Comparison of ENCODE assay signal across 8 cellular contexts in genomic region chr14:34713681-34714319, GRCh38. TPM values are rescaled to one million over a fixed set of nuclear protein-coding genes. Genes with fewer than 3 reads are reported as not detected.
DNase-seq lines count a peak whose midpoint lies in the region; ATAC-seq and TF ChIP-seq lines count a peak whose summit lies in the region.

No MANE protein-coding gene starts in this region.

- H3K9me3 ChIP-seq in adrenal gland (replicated peaks in 1 of 3) (no peaks in the 10 kb centered on the region), right cardiac atrium (ENCODE audit: control insufficient read depth, low read length) (no peaks in the 10 kb centered on the region)

- TF ChIP-seq CTCF in GM10266 (IDR thresholded peaks at IDR 0.05; ENCODE audit: control insufficient read depth, insufficient read depth, low read depth, missing control alignments) (no peak), adrenal gland (IDR thresholded peaks at IDR 0.05) (no peak)

- peak overlapping the region in 3 of 4 donors; percentile 32 to 85 (median 74) for H3K4me3 ChIP-seq in adrenal gland
- peak overlapping the region; percentile 96 for H3K4me3 ChIP-seq in right cardiac atrium (ENCODE audit: low read length)

- peak overlapping the region; percentile 45 to 98 (median 95) for H3K27ac ChIP-seq in adrenal gland
- peak overlapping the region; percentile 94 for H3K27ac ChIP-seq in right cardiac atrium (ENCODE audit: low read length)

- H3K27me3 ChIP-seq in adrenal gland (no peaks in the 10 kb centered on the region), right cardiac atrium (ENCODE audit: control insufficient read depth, insufficient read depth) (no peaks in the 10 kb centered on the region)

- peak; percentile 43 for DNase-seq in GM10266 (ENCODE audit: extremely low spot score)
- peak; percentile 13 for DNase-seq in HEK293T (ENCODE audit: extremely low spot score)
- DNase-seq in NOMO-1 (lab: John Stamatoyannopoulos, UW; ENCODE audit: unreplicated experiment in 2 of 2) = peak; percentile 48 to 49
- peak in 6 of 7 donors; percentile 21 to 55 (median 34) for DNase-seq in adrenal gland
- DNase-seq in right cardiac atrium = peak in 2 of 3 donors; percentile 27 to 61
- peak; percentile 8 for DNase-seq in pulmonary artery endothelial cell (ENCODE audit: low read depth, low spot score)
- DNase-seq in mesenteric fat pad (ENCODE audit: low spot score) = no peak

- peak in 1 of 2 donors; percentile 67 for TF ChIP-seq POLR2A in adrenal gland (IDR thresholded peaks at IDR 0.05)

- intact Hi-C loops in adrenal gland (cut with DNase I) (no loop called here), right cardiac atrium (cut with DNase I) (no loop called here)

- POLR2A ChIA-PET in HEK293T (lab: Yijun Ruan, JAX) = interaction anchor here (0.5 to 2.2 kb wide), 8 partner anchors 9 to 54 kb away, joined by 3 to 18 read pairs (median 3); no protein-coding TSS in a partner anchor

- H3K4me1 ChIP-seq in adrenal gland (replicated peaks in 1 of 2) = peaks cover 40 to 48% of the 10 kb centered on the region in 2 donors
- H3K4me1 ChIP-seq in right cardiac atrium (ENCODE audit: control insufficient read depth, insufficient read depth, low read length) = no peaks in the 10 kb centered on the region

- CTCF ChIA-PET in HEK293T (lab: Yijun Ruan, JAX) = interaction anchor here (0.8 to 1.2 kb wide), 2 partner anchors 9 to 16 kb away, joined by 4 to 6 read pairs; no protein-coding TSS in a partner anchor

- ATAC-seq in right cardiac atrium (peak; percentile 44 to 62), HG03565 (IDR thresholded peaks at IDR 0.05; ENCODE audit: unreplicated experiment) (no peak)

- H3K36me3 ChIP-seq in adrenal gland (replicated peaks in 1 of 2) = peaks cover 0 to 9% of the 10 kb centered on the region in 2 donors

- WGBS in adrenal gland, 4 donors = 1 to 3% (median 1%) methylated on average over 18 to 33 of the region's 33 CpGs
- under 1% methylated on average over 33 of the region's 33 CpGs for WGBS in right cardiac atrium

TF ChIP-seq in HEK293T, 16 proteins besides CTCF, POLR2A, EP300 and RAD21:
- TF ChIP-seq L3MBTL2 (conservative IDR thresholded peaks at IDR 0.05) (no peak), ELF4 (IDR thresholded peaks at IDR 0.05) (no peak), NFRKB (IDR thresholded peaks at IDR 0.05) (no peak), TARDBP (IDR thresholded peaks at IDR 0.05) (no peak), PKNOX1 (IDR thresholded peaks at IDR 0.05) (no peak), ARNT (IDR thresholded peaks at IDR 0.05) (no peak), BHLHE40 (IDR thresholded peaks at IDR 0.05; ENCODE audit: borderline replicate concordance) (no peak), SUZ12 (IDR thresholded peaks at IDR 0.05) (no peak), LEF1 (IDR thresholded peaks at IDR 0.05; ENCODE audit: borderline replicate concordance) (no peak), FOXA1 (IDR thresholded peaks at IDR 0.05) (no peak), FOXM1 (IDR thresholded peaks at IDR 0.05; ENCODE audit: borderline replicate concordance) (no peak), HDGF (IDR thresholded peaks at IDR 0.05; ENCODE audit: borderline replicate concordance) (no peak), CTBP1 (IDR thresholded peaks at IDR 0.05; ENCODE audit: borderline replicate concordance) (no peak), SP1 (IDR thresholded peaks at IDR 0.05) (no peak), FOXK2 (IDR thresholded peaks at IDR 0.05) (no peak), ZNF384 (IDR thresholded peaks at IDR 0.05) (no peak)

RNA-seq across cellular contexts. Expression of gene CFL2, which starts 0.6 kb away (rescaled TPM):
- 100 to 1,000 TPM in 7 of 8 donors, 10 to 100 TPM in 1; 98.4 to 219 (median 134) TPM for total RNA-seq in adrenal gland
- 100 to 1,000 TPM in 1 of 3 donors, 10 to 100 TPM in 2; 42.8 to 228 (median 63.6) TPM for polyA plus RNA-seq in adrenal gland
- total RNA-seq in right cardiac atrium = 100 to 1,000 TPM; 313 to 329 (median 320) TPM
- 326 TPM for polyA plus RNA-seq in right cardiac atrium
- total RNA-seq in pulmonary artery endothelial cell = 61.1 and 82.7 TPM in 2 replicates
- 78.8 TPM for total RNA-seq in mesenteric fat pad
